In genomic region chr10:35532141-35532540, GRCh38 we compare ENCODE assay signal across 21 cellular contexts.
DNase-seq lines count a peak whose midpoint lies in the region; ATAC-seq lines count a peak whose summit lies in the region.
"Had no signal": no experiment of that assay in that cellular context is flagged by ENCODE, and none has a peak within 500 bp of the region (broad histone marks: within the 10 kb centered on the region; RNA-seq: fewer than 3 reads in every experiment).

No MANE protein-coding gene starts in this region.

- POLR2A ChIA-PET in T-cell (lab: Charles Lee): no interaction called here

- H3K36me3 Mint-ChIP-seq in T-cell: peaks cover 69% of the 10 kb centered on the region
- peaks cover 61 to 64% of the 10 kb centered on the region in 2 donors for H3K36me3 Mint-ChIP-seq in stimulated activated naive B cell treated with anti-CD40 and anti-IgM and Interleukin-4, amounts not matched to agents 10 μg/mL and 1 μg/mL and 100 μg/mL, for 72 hours

- DNase-seq in stimulated activated naive CD8-positive, alpha-beta T cell treated with anti-CD3 and anti-CD28 coated beads, Interleukin-15, Interleukin-2, amounts not matched to agents 100 U/mL and 50 U/mL, for 24 hours: no peak
- DNase-seq in stimulated activated naive CD8-positive, alpha-beta T cell treated with anti-CD3 and anti-CD28 coated beads, Interleukin-15, amount 100 ng/mL, for 72 hours: no peak
- DNase-seq in medulla oblongata (ENCODE audit: extremely low spot score): peak; percentile 75
- DNase-seq in substantia nigra (lab: John Stamatoyannopoulos, UW): peak in 8 of 49 donors; percentile 7 to 36 (median 16)
- no peak for DNase-seq in central memory CD4-positive, alpha-beta T cell
- DNase-seq in T-cell: no peak
- DNase-seq in stimulated activated naive B cell treated with anti-CD40 and anti-IgM and Interleukin-4, amounts not matched to agents 10 μg/mL and 1 μg/mL and 100 μg/mL, for 72 hours: no peak
- DNase-seq: BE2C; CD8-positive, alpha-beta memory T cell; DMS79 treated with DMSO at 0.1 percent for 48 hours; KG1; MG63; NCI-H2081; NCI-H2227 treated with DMSO at 0.1 percent for 48 hours; NCI-H526 treated with DMSO at 0.1 percent for 48 hours; PC-9 had no signal

- peaks cover 25 to 29% of the 10 kb centered on the region in 2 donors for H3K9me3 Mint-ChIP-seq in stimulated activated naive CD8-positive, alpha-beta T cell treated with anti-CD3 and anti-CD28 coated beads, Interleukin-15, amount 100 ng/mL, for 72 hours
- H3K9me3 Mint-ChIP-seq in T-cell: peaks cover 15 to 25% (median 18%) of the 10 kb centered on the region in 3 donors
- H3K9me3 Mint-ChIP-seq in stimulated activated naive B cell treated with anti-CD40 and anti-IgM and Interleukin-4, amounts not matched to agents 10 μg/mL and 1 μg/mL and 100 μg/mL, for 72 hours: peaks cover 10 to 15% of the 10 kb centered on the region in 2 donors

- CTCF ChIA-PET in T-cell (lab: Charles Lee): no interaction called here

- H3K4me3 Mint-ChIP-seq in stimulated activated naive CD8-positive, alpha-beta T cell treated with anti-CD3 and anti-CD28 coated beads, Interleukin-15, amount 100 ng/mL, for 72 hours: no peak overlapping the region
- no peak overlapping the region for H3K4me3 Mint-ChIP-seq in T-cell
- no peak overlapping the region for H3K4me3 Mint-ChIP-seq in stimulated activated naive B cell treated with anti-CD40 and anti-IgM and Interleukin-4, amounts not matched to agents 10 μg/mL and 1 μg/mL and 100 μg/mL, for 72 hours
- H3K4me3 Mint-ChIP-seq: CD14-positive monocyte; CD8-positive, alpha-beta memory T cell had no signal

- H3K27ac Mint-ChIP-seq in stimulated activated naive CD8-positive, alpha-beta T cell treated with anti-CD3 and anti-CD28 coated beads, Interleukin-15, amount 100 ng/mL, for 72 hours: peak overlapping the region in 1 of 2 donors; percentile 20
- H3K27ac Mint-ChIP-seq in T-cell: no peak overlapping the region
- H3K27ac Mint-ChIP-seq in stimulated activated naive B cell treated with anti-CD40 and anti-IgM and Interleukin-4, amounts not matched to agents 10 μg/mL and 1 μg/mL and 100 μg/mL, for 72 hours: no peak overlapping the region

- no peaks in the 10 kb centered on the region for H3K4me1 Mint-ChIP-seq in stimulated activated naive CD8-positive, alpha-beta T cell treated with anti-CD3 and anti-CD28 coated beads, Interleukin-15, amount 100 ng/mL, for 72 hours
- peaks cover 2 to 11% (median 4%) of the 10 kb centered on the region in 3 donors for H3K4me1 Mint-ChIP-seq in T-cell
- H3K4me1 Mint-ChIP-seq in stimulated activated naive B cell treated with anti-CD40 and anti-IgM and Interleukin-4, amounts not matched to agents 10 μg/mL and 1 μg/mL and 100 μg/mL, for 72 hours: peaks cover 0 to 4% of the 10 kb centered on the region in 2 donors

- peak; percentile 9 for ATAC-seq in stimulated activated naive CD8-positive, alpha-beta T cell treated with anti-CD3 and anti-CD28 coated beads, Interleukin-15, Interleukin-2, amounts not matched to agents 100 U/mL and 50 U/mL, for 24 hours
- ATAC-seq in stimulated activated naive CD8-positive, alpha-beta T cell treated with anti-CD3 and anti-CD28 coated beads, Interleukin-15, amount 100 ng/mL, for 72 hours: no peak
- no peak for ATAC-seq in T-cell (replicated peaks in 1 of 4)
- ATAC-seq in stimulated activated naive B cell treated with anti-CD40 and anti-IgM and Interleukin-4, amounts not matched to agents 10 μg/mL and 1 μg/mL and 100 μg/mL, for 72 hours (replicated peaks): no peak
- ATAC-seq: Right ventricle myocardium inferior had no signal

- peak overlapping the region; percentile 35 for H3K27ac ChIP-seq in cingulate gyrus (ENCODE audit: low read depth, low read length)
- peak overlapping the region; percentile 56 for H3K27ac ChIP-seq in substantia nigra (ENCODE audit: low read depth, low read length, poor library complexity, severe bottlenecking)
- H3K27ac ChIP-seq: 22Rv1, PC-9, SJSA1 had no signal

- no peaks in the 10 kb centered on the region for H3K27me3 Mint-ChIP-seq in stimulated activated naive CD8-positive, alpha-beta T cell treated with anti-CD3 and anti-CD28 coated beads, Interleukin-15, amount 100 ng/mL, for 72 hours
- no peaks in the 10 kb centered on the region for H3K27me3 Mint-ChIP-seq in T-cell
- no peaks in the 10 kb centered on the region for H3K27me3 Mint-ChIP-seq in stimulated activated naive B cell treated with anti-CD40 and anti-IgM and Interleukin-4, amounts not matched to agents 10 μg/mL and 1 μg/mL and 100 μg/mL, for 72 hours
- H3K27me3 Mint-ChIP-seq: CD8-positive, alpha-beta memory T cell had no signal
